In the genomic region with DNA sequence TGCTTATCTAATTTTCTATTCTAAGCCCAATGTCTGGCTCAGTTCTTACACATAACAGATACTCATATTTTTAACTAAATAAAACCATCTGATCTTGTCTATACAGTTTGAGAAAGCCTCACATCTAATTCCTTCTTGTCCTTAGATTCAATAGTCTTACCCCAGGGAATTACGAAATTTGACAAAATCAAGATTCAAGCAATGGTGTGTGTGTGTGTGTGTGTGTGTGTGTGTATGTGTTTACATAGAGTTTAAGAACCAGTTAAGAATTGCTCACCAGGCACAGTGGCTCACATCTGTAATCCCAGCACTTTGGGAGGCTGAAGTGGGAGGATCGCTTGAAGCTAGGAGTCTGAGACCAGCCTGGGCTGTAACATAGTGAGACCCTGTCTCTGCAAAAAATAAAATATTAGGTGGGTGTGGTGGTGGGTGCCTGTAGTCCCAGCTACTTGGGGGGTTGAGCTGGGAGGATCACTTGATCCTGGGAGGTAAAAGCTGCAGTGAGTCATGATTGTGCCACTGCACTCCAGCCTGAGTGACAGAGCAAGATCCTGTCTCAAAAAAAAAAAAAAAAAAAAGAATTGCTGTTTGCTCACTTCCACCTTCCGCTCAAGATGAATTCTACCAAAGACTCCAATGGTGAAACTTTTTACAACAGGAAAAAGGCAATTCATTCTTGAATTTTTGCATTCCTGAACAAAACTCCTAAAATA, we compare ENCODE assay signal across 31 cellular contexts. TPM values are rescaled to one million over a fixed set of nuclear protein-coding genes. Genes with fewer than 3 reads are reported as not detected.
A peak's percentile ranks its signal among the peaks of the same experiment; 100 is the strongest.
DNase-seq lines count a peak whose midpoint lies in the region; ATAC-seq, FAIRE-seq and TF ChIP-seq lines count a peak whose summit lies in the region.
"Had no signal": no experiment of that assay in that cellular context is flagged by ENCODE, and none has a peak within 500 bp of the region (broad histone marks: within the 10 kb centered on the region; RNA-seq: fewer than 3 reads in every experiment).

No MANE protein-coding gene starts in this region.

- H3K27ac ChIP-seq in GM12878 (ENCODE audit: control insufficient read depth, insufficient read depth): no peak overlapping the region
- H3K27ac ChIP-seq: dorsolateral prefrontal cortex, GM23248, lower lobe of right lung, tibial nerve had no signal

- no peak for ATAC-seq in GM12878
- no peak for ATAC-seq in GM19023 (IDR thresholded peaks at IDR 0.05; ENCODE audit: unreplicated experiment)
- ATAC-seq: lower lobe of right lung; mucosa of descending colon; natural killer cell treated with Interleukin-12 subunit alpha and Interleukin-12 subunit beta and Interleukin-15 and Interleukin-18, amount 100 ng/mL, for 72 hours had no signal

- intact Hi-C loops in GM12878 (cut with micrococcal nuclease; ENCODE audit: unreplicated experiment): no loop called here

- no peaks in the 10 kb centered on the region for H3K9me3 ChIP-seq in GM12878 (replicated peaks; ENCODE audit: control insufficient read depth, insufficient read depth, low read length)
- H3K9me3 ChIP-seq: Caco-2, lower lobe of right lung, mucosa of descending colon, tibial nerve had no signal

- POLR2A ChIA-PET in BJ (lab: Charles Lee): no interaction called here
- POLR2A ChIA-PET in GM12878 (lab: Charles Lee): no interaction called here

- WGBS in GM12878 (ENCODE audit: insufficient coverage, insufficient replicate concordance, low lambda C conversion rate, missing lambda C conversion rate): 33% methylated on average over 3 of the region's 3 CpGs

- H3K27me3 ChIP-seq in BJ (ENCODE audit: control insufficient read depth, insufficient read depth, low read length) (no peaks in the 10 kb centered on the region), GM12878 (replicated peaks in 1 of 2; ENCODE audit: control insufficient read depth in 2 of 2, insufficient read depth in 2 of 2, low read length in 1 of 2) (no peaks in the 10 kb centered on the region)
- H3K27me3 ChIP-seq: dorsolateral prefrontal cortex, tibial nerve had no signal

- no TSS peak for BruUV-seq in GM12878 (replicated peaks; lab: Mats Ljungman, UMichigan)

- FAIRE-seq in GM12878 (lab: Jason Lieb, UNC): peak; percentile 49
- FAIRE-seq: kidney had no signal

- RAD21 ChIA-PET in GM12878 (lab: Charles Lee; ENCODE audit: unreplicated experiment): no interaction called here

- H3K9ac ChIP-seq in GM12878 (ENCODE audit: control insufficient read depth, insufficient read depth, low read length): no peak overlapping the region
- H3K9ac ChIP-seq: GM23248 had no signal

- no peaks in the 10 kb centered on the region for H3K79me2 ChIP-seq in GM12878 (ENCODE audit: control insufficient read depth, insufficient read depth, low read length)

- no peak overlapping the region for H2AFZ ChIP-seq in GM12878 (ENCODE audit: control insufficient read depth, low read depth, low read length)
- H2AFZ ChIP-seq: GM23248 had no signal

- TF ChIP-seq POLR2A in GM12878 (IDR thresholded peaks at IDR 0.05; ENCODE audit: low read depth, low read length): no peak

- no peak for TF ChIP-seq RAD21 in GM12878 (IDR thresholded peaks at IDR 0.05; ENCODE audit: insufficient read depth, low read depth, low read length)

- CTCF ChIA-PET in BJ (lab: Yijun Ruan, JAX) (interaction anchor here (1.5 kb wide), 1 partner anchor 11 kb away, joined by 7 read pairs; no protein-coding TSS in a partner anchor), GM12878 (lab: Yijun Ruan, JAX) (no interaction called here)

- H3K4me3 ChIP-seq in BJ (ENCODE audit: low read depth, low read length) (no peak overlapping the region), GM12878 (no peak overlapping the region)
- H3K4me3 ChIP-seq: dorsolateral prefrontal cortex, GM23248, lower lobe of right lung, mucosa of descending colon, tibial nerve had no signal

- H3K36me3 ChIP-seq in BJ (ENCODE audit: control insufficient read depth, insufficient read depth, low read length) (no peaks in the 10 kb centered on the region), GM12878 (ENCODE audit: control insufficient read depth in 2 of 2, insufficient read depth in 2 of 2, low read length in 1 of 2) (no peaks in the 10 kb centered on the region)
- H3K36me3 ChIP-seq: lower lobe of right lung, tibial nerve had no signal

- peak; percentile 34 for DNase-seq in BJ (ENCODE audit: low read depth)
- peak; percentile 82 for DNase-seq in HT1080 (ENCODE audit: low read depth)
- no peak for DNase-seq in GM12878 (ENCODE audit: low read depth, low spot score)
- peak; percentile 31 for DNase-seq in iris pigment epithelial cell (ENCODE audit: low read depth)
- DNase-seq in NCI-H2029 treated with DMSO at 0.1 percent for 48 hours (lab: John Stamatoyannopoulos, UW): no peak
- no peak for DNase-seq in COLO668 (lab: John Stamatoyannopoulos, UW; ENCODE audit: unreplicated experiment)
- DNase-seq: activated CD4-positive, alpha-beta T cell treated with anti-CD3 and anti-CD28 coated beads, Interleukin-2, amount 10 ng/mL, durations not matched to agents 24 days and 14 days; activated gamma-delta T cell; activated T-cell treated with anti-CD3 and anti-CD28 coated beads, Interleukin-2, amount 50 U/mL, for 1 hour; C1 segment of cervical spinal cord; Caco-2; cerebellar nuclear complex; DMS79 treated with DMSO at 0.1 percent for 48 hours; dorsolateral prefrontal cortex; GM23248; kidney; lower lobe of right lung; MM.1S; mucosa of descending colon; NCI-H1436 treated with DMSO at 0.1 percent for 48 hours; NCI-H446 treated with DMSO at 0.1 percent for 48 hours; Right ventricle myocardium superior; SW 1271; T-helper 9 cell had no signal

- no peak for TF ChIP-seq EP300 in GM12878 (IDR thresholded peaks at IDR 0.05; ENCODE audit: borderline replicate concordance in 1 of 2, control insufficient read depth in 1 of 2, low read depth in 2 of 2, low read length in 2 of 2)

- SMC1A ChIA-PET in GM12878 (lab: Charles Lee; ENCODE audit: uncharacterized antibody, unreplicated experiment): interaction anchor here (1.0 kb wide), 1 partner anchor 193 kb away, joined by 3 read pairs; no protein-coding TSS in a partner anchor

- TF ChIP-seq CTCF in BJ (IDR thresholded peaks at IDR 0.05; ENCODE audit: insufficient read depth, low read depth, low read length) (no peak), GM12878 (IDR thresholded peaks at IDR 0.05 in 2 of 3, conservative IDR thresholded peaks at IDR 0.05 in 1 of 3; ENCODE audit: control insufficient read depth in 2 of 3, extremely low read depth in 1 of 3, insufficient read depth in 1 of 3, low read depth in 3 of 3, low read length in 3 of 3) (no peak)

- H3K4me2 ChIP-seq in GM12878 (ENCODE audit: control insufficient read depth, insufficient read depth): no peak overlapping the region

- H4K20me1 ChIP-seq in GM12878 (ENCODE audit: control insufficient read depth, insufficient read depth): no peaks in the 10 kb centered on the region

- in situ Hi-C loops in GM12878 (cut with MboI): no loop called here

- no peaks in the 10 kb centered on the region for H3K4me1 ChIP-seq in GM12878 (ENCODE audit: control insufficient read depth, insufficient read depth, low read length)
- H3K4me1 ChIP-seq: Caco-2, lower lobe of right lung had no signal

RNA-seq across cellular contexts. Expression of a gene that starts 6.2 kb away (rescaled TPM):
- polyA plus RNA-seq in BJ (2011; rRNA removed) (0.06 TPM in 1 of 2 replicates, not detected in the other), GM12878 (2011; rRNA removed) (not detected in 2 replicates), GM12878 (2014; fragmentation: Illumina TruSeq; extraction: Trizol) (0.01 TPM in 1 of 2 replicates, not detected in the other), GM12878 (2014; fragmentation: Nextera tagmentation; extraction: Ambion mirVana) (not detected), GM12878 (2014; rRNA removed) (not detected in 2 replicates), GM12878 (2016; fragmentation: Nextera tagmentation; extraction: Ambion mirVana) (not detected)
- not detected in 2 replicates for polyA minus RNA-seq in BJ (2011; rRNA and poly(A)+ RNA removed)
- not detected in 2 replicates for total RNA-seq in HT1080 (2014; rRNA removed; shearing (Covaris generic))
- not detected in 2 replicates for polyA plus RNA-seq in HT1080 (2015; cell fraction: cytosol; rRNA removed)
- not detected in 2 replicates for polyA plus RNA-seq in HT1080 (2015; cell fraction: nucleus; rRNA removed)
- total RNA-seq in GM12878 (2013; cell fraction: nucleolus; rRNA removed): not detected in 2 replicates
- total RNA-seq in GM12878 (2014; rRNA removed) (not detected in 2 replicates), GM12878 (2014; rRNA removed; fragmentation: Illumina TruSeq; extraction: Trizol) (not detected in 2 replicates), GM12878 (2021) (not detected in 2 replicates)
- polyA plus RNA-seq in GM12878 (2011; ENCODE audit: low read depth): not detected
- polyA plus RNA-seq in GM12878 (2011; cell fraction: cytosol; rRNA removed): not detected in 2 replicates
- polyA plus RNA-seq in GM12878 (2011; cell fraction: nucleus; rRNA removed): not detected in 2 replicates
- 0.03 TPM in 1 of 2 replicates, not detected in the other for polyA plus RNA-seq in GM12878 (2012)
- polyA minus RNA-seq in GM12878 (2011; rRNA and poly(A)+ RNA removed): not detected in 2 replicates
- polyA minus RNA-seq in GM12878 (2011; cell fraction: cytosol; rRNA and poly(A)+ RNA removed): not detected in 2 replicates
- not detected in 2 replicates for polyA minus RNA-seq in GM12878 (2011; cell fraction: nucleus; rRNA and poly(A)+ RNA removed)
- total RNA-seq: activated CD4-positive, alpha-beta T cell treated with anti-CD3 and anti-CD28 coated beads, Interleukin-2, amount 10 ng/mL, durations not matched to agents 24 days and 14 days; activated CD8-positive, alpha-beta memory T cell treated with anti-CD3 and anti-CD28 coated beads for 36 hours; Caco-2; GM23248; kidney; lower lobe of right lung; natural killer cell treated with Interleukin-12 subunit alpha and Interleukin-12 subunit beta and Interleukin-15 and Interleukin-18, amount 100 ng/mL, for 72 hours; OCI-LY7; omental fat pad; Right ventricle myocardium superior had no signal
- polyA plus RNA-seq: AG04450, GM23248 had no signal

RNA-seq across cellular contexts. Expression of a gene that starts 18.1 kb away (rescaled TPM):
- 8.4 and 10.1 TPM in 2 replicates for polyA plus RNA-seq in BJ (2011; rRNA removed)
- polyA minus RNA-seq in BJ (2011; rRNA and poly(A)+ RNA removed): 17.5 and 21.7 TPM in 2 replicates
- total RNA-seq in HT1080 (2014; rRNA removed; shearing (Covaris generic)): 36.4 and 44.5 TPM in 2 replicates
- polyA plus RNA-seq in HT1080 (2015; cell fraction: cytosol; rRNA removed): 17.8 and 27.1 TPM in 2 replicates
- polyA plus RNA-seq in HT1080 (2015; cell fraction: nucleus; rRNA removed): 22.6 and 27.3 TPM in 2 replicates
- 15.8 and 16.2 TPM in 2 replicates for total RNA-seq in GM12878 (2013; cell fraction: nucleolus; rRNA removed)
- 9.6 TPM in 2 replicates for total RNA-seq in GM12878 (2014; rRNA removed)
- total RNA-seq in GM12878 (2014; rRNA removed; fragmentation: Illumina TruSeq; extraction: Trizol): 13.5 and 13.8 TPM in 2 replicates
- 12.4 and 15.5 TPM in 2 replicates for total RNA-seq in GM12878 (2021)
- polyA plus RNA-seq in GM12878 (2011; ENCODE audit: low read depth): 2.4 TPM
- 2.8 and 4.0 TPM in 2 replicates for polyA plus RNA-seq in GM12878 (2011; rRNA removed)
- polyA plus RNA-seq in GM12878 (2011; cell fraction: cytosol; rRNA removed): 1.1 and 1.2 TPM in 2 replicates
- 2.7 and 3.0 TPM in 2 replicates for polyA plus RNA-seq in GM12878 (2011; cell fraction: nucleus; rRNA removed)
- 4.5 and 5.0 TPM in 2 replicates for polyA plus RNA-seq in GM12878 (2012)
- 9.8 and 11.6 TPM in 2 replicates for polyA plus RNA-seq in GM12878 (2014; fragmentation: Illumina TruSeq; extraction: Trizol)
- polyA plus RNA-seq in GM12878 (2014; fragmentation: Nextera tagmentation; extraction: Ambion mirVana): 1 to 10 TPM; 2.0 to 2.4 TPM
- 5.3 and 5.4 TPM in 2 replicates for polyA plus RNA-seq in GM12878 (2014; rRNA removed)
- polyA plus RNA-seq in GM12878 (2016; fragmentation: Nextera tagmentation; extraction: Ambion mirVana): 1 to 10 TPM; 2.8 to 6.6 TPM
- polyA minus RNA-seq in GM12878 (2011; rRNA and poly(A)+ RNA removed): 4.1 and 10.2 TPM in 2 replicates
- polyA minus RNA-seq in GM12878 (2011; cell fraction: cytosol; rRNA and poly(A)+ RNA removed): 1.2 and 2.1 TPM in 2 replicates
- 2.2 and 2.7 TPM in 2 replicates for polyA minus RNA-seq in GM12878 (2011; cell fraction: nucleus; rRNA and poly(A)+ RNA removed)

RNA-seq across cellular contexts. Expression of a gene that starts 18.1 kb away (rescaled TPM):
- polyA plus RNA-seq in BJ (2011; rRNA removed) (14.1 and 21.9 TPM in 2 replicates), GM12878 (2011; rRNA removed) (0.26 and 0.78 TPM in 2 replicates), GM12878 (2014; fragmentation: Illumina TruSeq; extraction: Trizol) (9.3 and 15.1 TPM in 2 replicates), GM12878 (2014; fragmentation: Nextera tagmentation; extraction: Ambion mirVana) (1 to 10 TPM; 1.3 to 3.9 TPM), GM12878 (2014; rRNA removed) (7.2 and 7.4 TPM in 2 replicates), GM12878 (2016; fragmentation: Nextera tagmentation; extraction: Ambion mirVana) (10 to 100 TPM in 1 of 2 experiments, 1 to 10 TPM in 1; 5.2 to 12.2 TPM)
- polyA minus RNA-seq in BJ (2011; rRNA and poly(A)+ RNA removed): 8.2 and 8.9 TPM in 2 replicates
- 3.5 and 5.3 TPM in 2 replicates for total RNA-seq in HT1080 (2014; rRNA removed; shearing (Covaris generic))
- polyA plus RNA-seq in HT1080 (2015; cell fraction: cytosol; rRNA removed): 3.8 and 4.8 TPM in 2 replicates
- 1.2 and 3.3 TPM in 2 replicates for polyA plus RNA-seq in HT1080 (2015; cell fraction: nucleus; rRNA removed)
- 0.50 and 0.95 TPM in 2 replicates for total RNA-seq in GM12878 (2013; cell fraction: nucleolus; rRNA removed)
- total RNA-seq in GM12878 (2014; rRNA removed) (9.6 and 12.0 TPM in 2 replicates), GM12878 (2014; rRNA removed; fragmentation: Illumina TruSeq; extraction: Trizol) (8.8 and 9.3 TPM in 2 replicates), GM12878 (2021) (7.6 and 8.3 TPM in 2 replicates)
- polyA plus RNA-seq in GM12878 (2011; ENCODE audit: low read depth): 5.8 TPM
- polyA plus RNA-seq in GM12878 (2011; cell fraction: cytosol; rRNA removed): 0.10 and 0.13 TPM in 2 replicates
- 0.12 and 0.20 TPM in 2 replicates for polyA plus RNA-seq in GM12878 (2011; cell fraction: nucleus; rRNA removed)
- polyA plus RNA-seq in GM12878 (2012): 5.5 and 10.1 TPM in 2 replicates
- not detected in 2 replicates for polyA minus RNA-seq in GM12878 (2011; rRNA and poly(A)+ RNA removed)
- 0.73 and 0.94 TPM in 2 replicates for polyA minus RNA-seq in GM12878 (2011; cell fraction: cytosol; rRNA and poly(A)+ RNA removed)
- polyA minus RNA-seq in GM12878 (2011; cell fraction: nucleus; rRNA and poly(A)+ RNA removed): 0.48 TPM in 1 of 2 replicates, not detected in the other

Comparison
In these comparisons a context has a peak if more than half of its experiments do, and no peak if none do; other contexts are left out.
1. DNase-seq: peak in BJ (single experiment), HT1080 (single experiment) and iris pigment epithelial cell (single experiment); none in GM12878 (single experiment), NCI-H2029 treated with DMSO at 0.1 percent for 48 hours (single experiment) and COLO668 (single experiment).